8 cellular contexts compared by ENCODE assay signal in the genomic region with DNA sequence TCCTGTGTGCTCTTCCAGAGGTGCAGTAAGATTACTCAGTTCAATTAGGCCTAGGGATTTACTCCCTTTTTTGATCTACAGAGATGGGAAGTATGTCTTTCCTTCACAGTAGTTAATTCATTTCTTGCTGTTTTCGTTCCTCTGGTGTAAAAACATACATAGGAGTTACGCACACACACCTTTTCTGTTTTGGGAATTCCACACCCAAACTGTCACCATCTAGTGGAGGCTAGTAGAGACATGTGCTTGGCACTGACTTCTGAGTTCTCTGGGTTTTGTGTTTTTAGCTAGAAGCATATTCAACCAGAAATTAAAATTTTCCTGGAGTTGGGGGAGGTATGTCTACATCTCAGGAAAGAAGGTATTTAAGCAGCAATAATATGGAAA. TPM values are rescaled to one million over a fixed set of nuclear protein-coding genes. Genes with fewer than 3 reads are reported as not detected.
DNase-seq lines count a peak whose midpoint lies in the region; ATAC-seq and TF ChIP-seq lines count a peak whose summit lies in the region.

No MANE protein-coding gene starts in this region.

- TF ChIP-seq POLR2A in esophagus muscularis mucosa (IDR thresholded peaks at IDR 0.05; ENCODE audit: low read depth) = no peak

- no peaks in the 10 kb centered on the region for H3K9me2 ChIP-seq in PC-3 (replicated peaks; ENCODE audit: low read length)

- peaks cover 51% of the 10 kb centered on the region for H3K79me2 ChIP-seq in PC-3 (ENCODE audit: low read length)

- POLR2A ChIA-PET in PC-3 (lab: Charles Lee; ENCODE audit: unreplicated experiment) = interaction anchor here (0.6 to 0.7 kb wide), 2 partner anchors 45 to 474 kb away, joined by 3 to 4 read pairs; no protein-coding TSS in a partner anchor

- TF ChIP-seq EP300 in esophagus muscularis mucosa (IDR thresholded peaks at IDR 0.05) = no peak

- H3F3A ChIP-seq in PC-3 (ENCODE audit: low read length, unreplicated experiment) = no peaks in the 10 kb centered on the region

- peaks cover 1% of the 10 kb centered on the region for H3K36me3 Mint-ChIP-seq in progenitor cell of endocrine pancreas (ENCODE audit: insufficient read depth)

- 16% methylated on average over 2 of the region's 2 CpGs for WGBS in esophagus muscularis mucosa

- H3K4me3 ChIP-seq in PC-3 (ENCODE audit: low read length) = peak overlapping the region; percentile 71
- H3K4me3 ChIP-seq in esophagus muscularis mucosa = peak overlapping the region; percentile 83 to 91 (median 91)

- H3K27ac ChIP-seq in PC-3 (ENCODE audit: low read length) (no peak overlapping the region), esophagus muscularis mucosa (replicated peaks in 1 of 4) (peak overlapping the region; percentile 97 to 100 (median 100))

- no peak for ATAC-seq in PC-3
- no peak for ATAC-seq in GM18502 (IDR thresholded peaks at IDR 0.05; ENCODE audit: poor library complexity, unreplicated experiment)
- no peak for ATAC-seq in GM21381 (IDR thresholded peaks at IDR 0.05; ENCODE audit: unreplicated experiment)

- CTCF ChIA-PET in PC-3 (lab: Charles Lee) = interaction anchor here (0.6 to 1.0 kb wide), 2 partner anchors 54 to 114 kb away, joined by 3 read pairs; no protein-coding TSS in a partner anchor

- no peaks in the 10 kb centered on the region for H3K27me3 Mint-ChIP-seq in progenitor cell of endocrine pancreas

- H3K9ac ChIP-seq in PC-3 (ENCODE audit: low read length) = peak overlapping the region; percentile 51

- H3K9me3 ChIP-seq in PC-3 (ENCODE audit: low read length) (no peaks in the 10 kb centered on the region), esophagus muscularis mucosa (no peaks in the 10 kb centered on the region)

- H3K4me3 Mint-ChIP-seq in progenitor cell of endocrine pancreas (ENCODE audit: low read depth) = peak overlapping the region; percentile 92

- H3K9me3 Mint-ChIP-seq in progenitor cell of endocrine pancreas (ENCODE audit: low read depth) = no peaks in the 10 kb centered on the region

- H3K4me2 ChIP-seq in PC-3 (ENCODE audit: low read length) = peak overlapping the region; percentile 86

- intact Hi-C loops in PC-3 (cut with micrococcal nuclease) = loop anchor here (1.0 kb wide), 1 partner anchor 46 kb away; no protein-coding TSS in a partner anchor
- intact Hi-C loops in esophagus muscularis mucosa (cut with DNase I) = loop anchor here (5.0 kb wide), 2 partner anchors 35 to 155 kb away; partner anchors contain the start of gene SRSF5

- H3K4me1 Mint-ChIP-seq in progenitor cell of endocrine pancreas (ENCODE audit: low read depth) = peaks cover 50% of the 10 kb centered on the region

- H4K20me1 ChIP-seq in PC-3 (ENCODE audit: low read length) = peaks cover 6% of the 10 kb centered on the region; the same call in 1 of the 2 replicates

- BruUV-seq in PC-3 (replicated peaks; lab: Mats Ljungman, UMichigan) = TSS peak; percentile 43

- peak; percentile 76 for DNase-seq in DMS79 treated with DMSO at 0.1 percent for 48 hours (lab: John Stamatoyannopoulos, UW)
- DNase-seq in DMS79 (lab: John Stamatoyannopoulos, UW) = no peak
- DNase-seq in PC-3 = peak; percentile 49
- no peak for DNase-seq in esophagus muscularis mucosa (ENCODE audit: extremely low spot score)
- DNase-seq in progenitor cell of endocrine pancreas (ENCODE audit: low spot score, unreplicated experiment) = no peak
- no peak for DNase-seq in NCI-H774 (lab: John Stamatoyannopoulos, UW)

- H3K27ac Mint-ChIP-seq in progenitor cell of endocrine pancreas = peak overlapping the region; percentile 91

- no peaks in the 10 kb centered on the region for H3K27me3 ChIP-seq in PC-3 (ENCODE audit: low read length)
- no peaks in the 10 kb centered on the region for H3K27me3 ChIP-seq in esophagus muscularis mucosa

- TF ChIP-seq CTCF in PC-3 (conservative IDR thresholded peaks at IDR 0.05; ENCODE audit: low read depth, low read length) = peak; percentile 61
- TF ChIP-seq CTCF in esophagus muscularis mucosa (IDR thresholded peaks at IDR 0.05) = peak in 2 of 3 experiments; percentile 6 to 28
- peak; percentile 37 for TF ChIP-seq CTCF in progenitor cell of endocrine pancreas (IDR thresholded peaks at IDR 0.05; ENCODE audit: unreplicated experiment)

- H2AFZ ChIP-seq in PC-3 (ENCODE audit: low read length) = peak overlapping the region; percentile 51

- H3K36me3 ChIP-seq in PC-3 (ENCODE audit: low read depth, low read length) = no peaks in the 10 kb centered on the region
- no peaks in the 10 kb centered on the region for H3K36me3 ChIP-seq in esophagus muscularis mucosa

- peaks cover 27% of the 10 kb centered on the region for H3K4me1 ChIP-seq in PC-3 (ENCODE audit: insufficient read depth, low read length)
- H3K4me1 ChIP-seq in esophagus muscularis mucosa = peaks cover 60 to 69% (median 62%) of the 10 kb centered on the region in 4 donors

RNA-seq across cellular contexts. Expression of gene SUSD6, which starts 1.4 kb away (rescaled TPM):
- total RNA-seq in PC-3 (2014; rRNA removed) = 6.1 and 9.3 TPM in 2 replicates
- 10 to 100 TPM; 21.2 to 89.5 (median 43.5) TPM for total RNA-seq in esophagus muscularis mucosa
- 21.0 and 22.3 TPM in 2 replicates for total RNA-seq in progenitor cell of endocrine pancreas

RNA-seq across cellular contexts. Expression of gene CCDC177, which starts 38.1 kb away (rescaled TPM):
- total RNA-seq in PC-3 (2014; rRNA removed) (not detected in 2 replicates), esophagus muscularis mucosa (not detected), progenitor cell of endocrine pancreas (0.22 and 0.24 TPM in 2 replicates)

Comparison
In these comparisons a context has a peak if more than half of its experiments do, and no peak if none do; other contexts are left out.
1. DNase-seq: peak in DMS79 treated with DMSO at 0.1 percent for 48 hours (single experiment) and PC-3 (single experiment); none in DMS79 (single experiment), esophagus muscularis mucosa (single experiment), progenitor cell of endocrine pancreas (single experiment) and NCI-H774 (single experiment).
2. Peak in every context shown above with its lines, with median percentiles within 50 percentile points of each other: CTCF ChIP-seq.